1 cellular context compared by ENCODE assay signal in the genomic region with DNA sequence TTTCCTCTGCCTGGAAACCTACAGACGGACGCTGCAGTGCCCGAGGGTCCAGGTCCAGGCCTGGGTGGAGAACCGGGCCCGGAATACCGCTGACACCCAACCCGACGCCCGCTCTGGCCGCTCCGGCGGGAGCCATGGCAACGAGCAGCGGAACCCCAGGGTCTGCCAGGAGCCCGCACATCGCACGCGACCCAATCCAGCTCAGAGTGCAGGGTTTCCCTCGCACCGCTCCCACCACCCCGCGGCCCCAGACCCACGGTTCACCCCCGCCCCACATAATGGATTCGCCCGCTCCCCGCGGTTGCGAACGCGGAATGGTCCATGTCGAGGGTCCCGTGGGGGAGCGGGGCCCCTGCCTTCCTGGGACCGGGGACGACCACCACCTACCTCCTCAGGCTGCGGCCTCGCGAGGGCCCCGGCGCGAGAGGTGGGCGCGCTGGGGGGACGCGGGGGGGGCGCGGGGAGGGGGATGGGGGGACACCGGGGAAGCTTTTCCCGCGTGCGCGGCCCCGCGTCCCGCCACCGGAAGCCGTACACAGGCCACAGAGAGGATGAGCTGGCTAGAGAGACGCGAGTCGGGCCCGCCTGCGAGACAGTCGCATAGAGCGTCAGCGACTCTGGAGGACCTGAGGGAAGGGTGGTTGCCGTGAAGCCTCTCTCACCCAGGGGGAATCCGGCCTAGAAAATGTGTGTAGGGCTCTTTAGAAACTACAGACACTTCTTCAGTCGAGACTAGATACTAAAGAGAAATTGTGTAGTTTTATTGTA.
TF ChIP-seq lines count a peak whose summit lies in the region.

A gene with protein sequence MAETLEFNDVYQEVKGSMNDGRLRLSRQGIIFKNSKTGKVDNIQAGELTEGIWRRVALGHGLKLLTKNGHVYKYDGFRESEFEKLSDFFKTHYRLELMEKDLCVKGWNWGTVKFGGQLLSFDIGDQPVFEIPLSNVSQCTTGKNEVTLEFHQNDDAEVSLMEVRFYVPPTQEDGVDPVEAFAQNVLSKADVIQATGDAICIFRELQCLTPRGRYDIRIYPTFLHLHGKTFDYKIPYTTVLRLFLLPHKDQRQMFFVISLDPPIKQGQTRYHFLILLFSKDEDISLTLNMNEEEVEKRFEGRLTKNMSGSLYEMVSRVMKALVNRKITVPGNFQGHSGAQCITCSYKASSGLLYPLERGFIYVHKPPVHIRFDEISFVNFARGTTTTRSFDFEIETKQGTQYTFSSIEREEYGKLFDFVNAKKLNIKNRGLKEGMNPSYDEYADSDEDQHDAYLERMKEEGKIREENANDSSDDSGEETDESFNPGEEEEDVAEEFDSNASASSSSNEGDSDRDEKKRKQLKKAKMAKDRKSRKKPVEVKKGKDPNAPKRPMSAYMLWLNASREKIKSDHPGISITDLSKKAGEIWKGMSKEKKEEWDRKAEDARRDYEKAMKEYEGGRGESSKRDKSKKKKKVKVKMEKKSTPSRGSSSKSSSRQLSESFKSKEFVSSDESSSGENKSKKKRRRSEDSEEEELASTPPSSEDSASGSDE (minus strand): TSS at position 550 of the 768 bp plus-strand sequence. CDS start 771 bp downstream, outside the sequence.

TF ChIP-seq in HCT116, 20 proteins besides CTCF, POLR2A, EP300 and RAD21 (continued from another document):
- TF ChIP-seq, protein P1, sequence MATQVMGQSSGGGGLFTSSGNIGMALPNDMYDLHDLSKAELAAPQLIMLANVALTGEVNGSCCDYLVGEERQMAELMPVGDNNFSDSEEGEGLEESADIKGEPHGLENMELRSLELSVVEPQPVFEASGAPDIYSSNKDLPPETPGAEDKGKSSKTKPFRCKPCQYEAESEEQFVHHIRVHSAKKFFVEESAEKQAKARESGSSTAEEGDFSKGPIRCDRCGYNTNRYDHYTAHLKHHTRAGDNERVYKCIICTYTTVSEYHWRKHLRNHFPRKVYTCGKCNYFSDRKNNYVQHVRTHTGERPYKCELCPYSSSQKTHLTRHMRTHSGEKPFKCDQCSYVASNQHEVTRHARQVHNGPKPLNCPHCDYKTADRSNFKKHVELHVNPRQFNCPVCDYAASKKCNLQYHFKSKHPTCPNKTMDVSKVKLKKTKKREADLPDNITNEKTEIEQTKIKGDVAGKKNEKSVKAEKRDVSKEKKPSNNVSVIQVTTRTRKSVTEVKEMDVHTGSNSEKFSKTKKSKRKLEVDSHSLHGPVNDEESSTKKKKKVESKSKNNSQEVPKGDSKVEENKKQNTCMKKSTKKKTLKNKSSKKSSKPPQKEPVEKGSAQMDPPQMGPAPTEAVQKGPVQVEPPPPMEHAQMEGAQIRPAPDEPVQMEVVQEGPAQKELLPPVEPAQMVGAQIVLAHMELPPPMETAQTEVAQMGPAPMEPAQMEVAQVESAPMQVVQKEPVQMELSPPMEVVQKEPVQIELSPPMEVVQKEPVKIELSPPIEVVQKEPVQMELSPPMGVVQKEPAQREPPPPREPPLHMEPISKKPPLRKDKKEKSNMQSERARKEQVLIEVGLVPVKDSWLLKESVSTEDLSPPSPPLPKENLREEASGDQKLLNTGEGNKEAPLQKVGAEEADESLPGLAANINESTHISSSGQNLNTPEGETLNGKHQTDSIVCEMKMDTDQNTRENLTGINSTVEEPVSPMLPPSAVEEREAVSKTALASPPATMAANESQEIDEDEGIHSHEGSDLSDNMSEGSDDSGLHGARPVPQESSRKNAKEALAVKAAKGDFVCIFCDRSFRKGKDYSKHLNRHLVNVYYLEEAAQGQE (IDR thresholded peaks at IDR 0.05; ENCODE audit: low read depth): no peak
- no peak; the same call in 1 of the 2 replicates for TF ChIP-seq JUND (IDR thresholded peaks at IDR 0.05)
- TF ChIP-seq YY1 (IDR thresholded peaks at IDR 0.05; ENCODE audit: extremely low read depth, insufficient replicate concordance, low read depth, low read length): no peak
- TF ChIP-seq, protein P2, sequence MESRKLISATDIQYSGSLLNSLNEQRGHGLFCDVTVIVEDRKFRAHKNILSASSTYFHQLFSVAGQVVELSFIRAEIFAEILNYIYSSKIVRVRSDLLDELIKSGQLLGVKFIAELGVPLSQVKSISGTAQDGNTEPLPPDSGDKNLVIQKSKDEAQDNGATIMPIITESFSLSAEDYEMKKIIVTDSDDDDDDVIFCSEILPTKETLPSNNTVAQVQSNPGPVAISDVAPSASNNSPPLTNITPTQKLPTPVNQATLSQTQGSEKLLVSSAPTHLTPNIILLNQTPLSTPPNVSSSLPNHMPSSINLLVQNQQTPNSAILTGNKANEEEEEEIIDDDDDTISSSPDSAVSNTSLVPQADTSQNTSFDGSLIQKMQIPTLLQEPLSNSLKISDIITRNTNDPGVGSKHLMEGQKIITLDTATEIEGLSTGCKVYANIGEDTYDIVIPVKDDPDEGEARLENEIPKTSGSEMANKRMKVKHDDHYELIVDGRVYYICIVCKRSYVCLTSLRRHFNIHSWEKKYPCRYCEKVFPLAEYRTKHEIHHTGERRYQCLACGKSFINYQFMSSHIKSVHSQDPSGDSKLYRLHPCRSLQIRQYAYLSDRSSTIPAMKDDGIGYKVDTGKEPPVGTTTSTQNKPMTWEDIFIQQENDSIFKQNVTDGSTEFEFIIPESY (IDR thresholded peaks at IDR 0.05; ENCODE audit: extremely low read depth, insufficient replicate concordance, low read length): no peak
- no peak for TF ChIP-seq EZH2phosphoT487 (IDR thresholded peaks at IDR 0.05; ENCODE audit: borderline replicate concordance)
- no peak for TF ChIP-seq ATF3 (IDR thresholded peaks at IDR 0.05)
- no peak for TF ChIP-seq SRF (IDR thresholded peaks at IDR 0.05; ENCODE audit: low read depth)
- no peak for TF ChIP-seq CEBPB (IDR thresholded peaks at IDR 0.05; ENCODE audit: low read depth)
- no peak for TF ChIP-seq EGR1 (IDR thresholded peaks at IDR 0.05; ENCODE audit: low read depth)
- no peak for TF ChIP-seq ZNF274 (IDR thresholded peaks at IDR 0.05; ENCODE audit: low read depth, low read length)
